Comparison of ENCODE assay signal across 10 cellular contexts in genomic region chr3:71785594-71786472, GRCh38. TPM values are rescaled to one million over a fixed set of nuclear protein-coding genes. Genes with fewer than 3 reads are reported as not detected.
DNase-seq lines count a peak whose midpoint lies in the region; ATAC-seq and TF ChIP-seq lines count a peak whose summit lies in the region.
"Had no signal": no experiment of that assay in that cellular context is flagged by ENCODE, and none has a peak within 500 bp of the region (broad histone marks: within the 10 kb centered on the region; RNA-seq: fewer than 3 reads in every experiment).

No MANE protein-coding gene starts in this region.

- no peak for TF ChIP-seq CTCF in activated B cell treated with CpG ODN at 0.5 μM for 24 hours (IDR thresholded peaks at IDR 0.05)

- H3K4me3 ChIP-seq in iPS DF 6.9 (ENCODE audit: low read length) (peak overlapping the region; percentile 54; the same call in 1 of the 2 replicates), skin epidermis (peak overlapping the region in 5 of 7 experiments; percentile 6 to 39 (median 33))

- DNase-seq in T-helper 1 cell (no peak), activated B cell treated with CpG ODN at 0.5 μM for 24 hours (no peak), iPS DF 6.9 (ENCODE audit: low read depth, low spot score) (no peak), NCI-H510A (lab: John Stamatoyannopoulos, UW) (no peak), hepatic stellate cell (ENCODE audit: low spot score) (no peak)
- DNase-seq: ACHN, PC-3 had no signal

- H3K36me3 ChIP-seq in iPS DF 6.9 (ENCODE audit: control insufficient read depth, insufficient read depth, low read length): no peaks in the 10 kb centered on the region

- peaks cover 2% of the 10 kb centered on the region for H3K36me3 Mint-ChIP-seq in T-helper 1 cell treated with Interleukin-12 subunit alpha and Interleukin-12 subunit beta and Interleukin-4 antibody, amounts not matched to agents 30 μg/mL and 1 μg/mL, for 36 hours (ENCODE audit: low read depth)
- no peaks in the 10 kb centered on the region for H3K36me3 Mint-ChIP-seq in activated B cell treated with CpG ODN at 0.5 μM for 24 hours (ENCODE audit: low read depth)

- POLR2A ChIA-PET in activated B cell treated with CpG ODN at 0.5 μM for 24 hours (lab: Charles Lee): interaction anchor here (0.6 kb wide), 1 partner anchor 687 kb away, joined by 12 read pairs; no protein-coding TSS in a partner anchor

- ATAC-seq in activated B cell treated with CpG ODN at 0.5 μM for 24 hours (ENCODE audit: low read depth) (no peak), GM21723 (IDR thresholded peaks at IDR 0.05; ENCODE audit: unreplicated experiment) (no peak)
- ATAC-seq: PC-3 had no signal

- intact Hi-C loops in activated B cell treated with CpG ODN at 0.5 μM for 24 hours (cut with micrococcal nuclease): no loop called here

- peak overlapping the region; percentile 69 for H3K4me3 Mint-ChIP-seq in T-helper 1 cell treated with Interleukin-12 subunit alpha and Interleukin-12 subunit beta and Interleukin-4 antibody, amounts not matched to agents 30 μg/mL and 1 μg/mL, for 36 hours
- peak overlapping the region; percentile 65 for H3K4me3 Mint-ChIP-seq in activated B cell treated with CpG ODN at 0.5 μM for 24 hours

- H3K27ac ChIP-seq in iPS DF 6.9 (ENCODE audit: low read length) (no peak overlapping the region), skin epidermis (peak overlapping the region in 1 of 21 experiments; percentile 31)

- H3K27me3 ChIP-seq in iPS DF 6.9 (ENCODE audit: control insufficient read depth, insufficient read depth, low read length): peaks cover 21% of the 10 kb centered on the region

- H3K27ac Mint-ChIP-seq in T-helper 1 cell treated with Interleukin-12 subunit alpha and Interleukin-12 subunit beta and Interleukin-4 antibody, amounts not matched to agents 30 μg/mL and 1 μg/mL, for 36 hours: no peak overlapping the region
- no peak overlapping the region for H3K27ac Mint-ChIP-seq in activated B cell treated with CpG ODN at 0.5 μM for 24 hours

- peaks cover 10% of the 10 kb centered on the region for H3K4me1 Mint-ChIP-seq in T-helper 1 cell treated with Interleukin-12 subunit alpha and Interleukin-12 subunit beta and Interleukin-4 antibody, amounts not matched to agents 30 μg/mL and 1 μg/mL, for 36 hours (ENCODE audit: low read depth)
- H3K4me1 Mint-ChIP-seq in activated B cell treated with CpG ODN at 0.5 μM for 24 hours: peaks cover 17% of the 10 kb centered on the region

- CTCF ChIA-PET in activated B cell treated with CpG ODN at 0.5 μM for 24 hours (lab: Charles Lee): no interaction called here

- no peaks in the 10 kb centered on the region for H3K9me3 Mint-ChIP-seq in T-helper 1 cell treated with Interleukin-12 subunit alpha and Interleukin-12 subunit beta and Interleukin-4 antibody, amounts not matched to agents 30 μg/mL and 1 μg/mL, for 36 hours
- no peaks in the 10 kb centered on the region for H3K9me3 Mint-ChIP-seq in activated B cell treated with CpG ODN at 0.5 μM for 24 hours

- peaks cover 2% of the 10 kb centered on the region; the same call in 1 of the 2 replicates for H3K4me1 ChIP-seq in iPS DF 6.9 (ENCODE audit: control insufficient read depth, insufficient read depth, low read length)

- WGBS in iPS DF 6.9 (ENCODE audit: insufficient coverage, insufficient read length): no CpG with 5 or more reads among the region's 29 CpGs

- H3K9me3 ChIP-seq in iPS DF 6.9 (ENCODE audit: control insufficient read depth, insufficient read depth, low read length): no peaks in the 10 kb centered on the region

- peaks cover 70% of the 10 kb centered on the region for H3K27me3 Mint-ChIP-seq in T-helper 1 cell treated with Interleukin-12 subunit alpha and Interleukin-12 subunit beta and Interleukin-4 antibody, amounts not matched to agents 30 μg/mL and 1 μg/mL, for 36 hours (ENCODE audit: low read depth)
- H3K27me3 Mint-ChIP-seq in activated B cell treated with CpG ODN at 0.5 μM for 24 hours: peaks cover 55% of the 10 kb centered on the region

RNA-seq across cellular contexts. Expression of gene PROK2, which starts 0.9 kb away (rescaled TPM):
- not detected in 2 replicates for total RNA-seq in activated B cell treated with CpG ODN at 0.5 μM for 24 hours
- total RNA-seq: PC-3 had no signal

RNA-seq across cellular contexts. Expression of gene GPR27, which starts 32.2 kb away (rescaled TPM):
- total RNA-seq in activated B cell treated with CpG ODN at 0.5 μM for 24 hours: not detected in 2 replicates
